1 cellular context compared by ENCODE assay signal in the genomic region with DNA sequence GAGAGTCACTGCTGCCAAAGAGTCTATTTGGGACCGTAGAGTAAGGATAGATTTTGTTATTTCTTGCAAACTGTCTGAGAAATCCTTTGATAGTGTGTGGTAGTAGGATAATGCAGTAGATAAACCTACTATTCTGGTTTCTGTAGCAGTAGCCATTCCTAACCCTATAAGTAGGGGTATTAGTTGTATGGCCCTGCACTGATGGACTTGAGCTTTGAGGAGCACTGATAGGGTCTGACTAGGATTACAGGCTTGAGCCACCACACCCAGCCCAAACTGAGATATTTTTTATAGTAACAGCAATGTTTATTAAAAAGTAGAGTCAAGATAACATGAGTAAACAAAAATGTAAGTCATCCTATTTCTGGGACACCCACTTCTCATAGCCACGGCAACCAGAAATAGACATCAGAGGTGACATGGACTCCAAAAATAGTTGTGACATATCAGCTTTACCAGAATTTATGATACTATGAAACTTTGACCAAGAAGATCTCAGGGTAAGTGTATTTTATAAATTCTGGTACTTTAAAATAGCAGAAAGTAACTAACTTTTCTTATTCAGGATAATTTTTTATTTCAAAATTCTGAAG.
TF ChIP-seq lines count a peak whose summit lies in the region.

No MANE protein-coding gene starts in this region.

TF ChIP-seq in HepG2, 621 proteins besides CTCF, POLR2A, EP300 and RAD21 (continued from another document):
- TF ChIP-seq, protein P1, sequence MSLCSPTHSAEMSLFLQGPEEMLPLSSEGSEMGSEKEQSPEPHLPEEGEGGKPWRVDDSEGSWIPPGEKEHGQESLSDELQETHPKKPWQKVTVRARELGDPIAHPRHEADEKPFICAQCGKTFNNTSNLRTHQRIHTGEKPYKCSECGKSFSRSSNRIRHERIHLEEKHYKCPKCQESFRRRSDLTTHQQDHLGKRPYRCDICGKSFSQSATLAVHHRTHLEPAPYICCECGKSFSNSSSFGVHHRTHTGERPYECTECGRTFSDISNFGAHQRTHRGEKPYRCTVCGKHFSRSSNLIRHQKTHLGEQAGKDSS (CRISPR knock-in tag; IDR thresholded peaks at IDR 0.05; ENCODE audit: borderline replicate concordance, low read depth) = no peak
- TF ChIP-seq TAF1 (CRISPR knock-in tag; IDR thresholded peaks at IDR 0.05) = no peak
